In the genomic region with DNA sequence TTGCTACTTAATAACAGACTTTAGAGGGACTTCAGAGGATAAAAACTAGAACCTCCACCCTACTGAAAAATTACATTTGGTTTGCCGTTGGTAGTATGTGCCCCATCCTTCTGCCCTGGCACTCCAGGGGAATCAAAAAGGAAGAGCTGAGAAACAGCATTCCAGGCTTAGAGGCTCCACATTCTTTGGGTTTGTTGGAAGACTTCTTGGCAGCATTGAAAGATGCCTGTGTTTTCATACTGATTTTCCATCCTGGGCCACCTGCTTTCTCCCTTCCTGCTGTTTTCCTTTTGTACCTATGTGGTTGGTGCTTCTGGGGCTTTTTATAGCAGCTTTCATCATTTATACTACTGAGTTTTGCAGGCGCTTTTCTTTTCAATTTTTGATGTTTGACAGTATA, we compare ENCODE assay signal across 20 cellular contexts.
DNase-seq lines count a peak whose midpoint lies in the region; ATAC-seq and TF ChIP-seq lines count a peak whose summit lies in the region.
"Had no signal": no experiment of that assay in that cellular context is flagged by ENCODE, and none has a peak within 500 bp of the region (broad histone marks: within the 10 kb centered on the region; RNA-seq: fewer than 3 reads in every experiment).

No MANE protein-coding gene starts in this region.

- TF ChIP-seq CTCF in AG10803 (conservative IDR thresholded peaks at IDR 0.05; ENCODE audit: low read length) = no peak

- no peak overlapping the region for H3K9ac ChIP-seq in HUES64 (ENCODE audit: low read depth, low read length)
- H3K9ac ChIP-seq: parathyroid adenoma had no signal

- H3K36me3 ChIP-seq in HUES64 (ENCODE audit: insufficient read depth, low read length) = no peaks in the 10 kb centered on the region
- H3K36me3 ChIP-seq: brain microvascular endothelial cell, uterus had no signal

- WGBS in HUES64 = 52% methylated on average over 1 of the region's 2 CpGs

- no peaks in the 10 kb centered on the region for H3K9me3 ChIP-seq in HUES64 (ENCODE audit: insufficient read depth, low read depth, low read length)
- H3K9me3 ChIP-seq: uterus had no signal

- peaks cover 47% of the 10 kb centered on the region for H3K4me1 ChIP-seq in HUES64 (ENCODE audit: insufficient read depth, low read length)
- H3K4me1 ChIP-seq: parathyroid adenoma, uterus had no signal

- H3K4me3 ChIP-seq in AG10803 (ENCODE audit: low read length) (no peak overlapping the region), HUES64 (ENCODE audit: low read length) (no peak overlapping the region)
- H3K4me3 ChIP-seq: uterus had no signal

- ATAC-seq in HG02938 (IDR thresholded peaks at IDR 0.05; ENCODE audit: unreplicated experiment) (no peak), GM21723 (IDR thresholded peaks at IDR 0.05; ENCODE audit: unreplicated experiment) (no peak), GM21825 (IDR thresholded peaks at IDR 0.05; ENCODE audit: unreplicated experiment) (no peak)
- ATAC-seq: activated CD4-positive, alpha-beta T cell treated with anti-CD3 and anti-CD28 coated beads for 36 hours; natural killer cell; sciatic nerve had no signal

- H3K27ac ChIP-seq in HUES64 (ENCODE audit: low read depth, low read length) = peak overlapping the region; percentile 6; the same call in 1 of the 2 replicates
- H3K27ac ChIP-seq: brain microvascular endothelial cell, parathyroid adenoma, uterus had no signal

- H3K27me3 ChIP-seq in HUES64 (ENCODE audit: insufficient read depth, low read length) = no peaks in the 10 kb centered on the region
- H3K27me3 ChIP-seq: brain microvascular endothelial cell, uterus had no signal

- DNase-seq in AG10803 (ENCODE audit: low read depth) (peak; percentile 71), cerebellar cortex (ENCODE audit: low spot score) (peak; percentile 67), iris pigment epithelial cell (ENCODE audit: low read depth) (peak; percentile 4)
- DNase-seq in activated T-cell treated with anti-CD3 and anti-CD28 coated beads, Interleukin-2, amount 50 U/mL, for 48 hours = no peak
- DNase-seq: activated CD4-positive, alpha-beta T cell treated with anti-CD3 and anti-CD28 coated beads for 36 hours; activated naive CD8-positive, alpha-beta T cell treated with anti-CD3 and anti-CD28 coated beads for 36 hours; brain microvascular endothelial cell; DMS153; foreskin fibroblast; hypothalamus; natural killer cell; NCI-H526 treated with DMSO at 0.1 percent for 48 hours; substantia nigra; uterus had no signal

Comparison
In these comparisons a context has a peak if more than half of its experiments do, and no peak if none do; other contexts are left out.
1. DNase-seq: peak in AG10803 (single experiment), cerebellar cortex (single experiment) and iris pigment epithelial cell (single experiment); none in activated T-cell treated with anti-CD3 and anti-CD28 coated beads, Interleukin-2, amount 50 U/mL, for 48 hours (0 of 2).